In the genomic region with DNA sequence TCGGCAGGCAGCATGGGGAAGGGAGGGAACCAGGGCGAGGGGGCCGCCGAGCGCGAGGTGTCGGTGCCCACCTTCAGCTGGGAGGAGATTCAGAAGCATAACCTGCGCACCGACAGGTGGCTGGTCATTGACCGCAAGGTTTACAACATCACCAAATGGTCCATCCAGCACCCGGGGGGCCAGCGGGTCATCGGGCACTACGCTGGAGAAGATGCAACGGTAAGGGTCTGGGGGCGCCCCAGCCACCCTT, we compare ENCODE assay signal across 9 cellular contexts. TPM values are rescaled to one million over a fixed set of nuclear protein-coding genes. Genes with fewer than 3 reads are reported as not detected.
DNase-seq lines count a peak whose midpoint lies in the region; ATAC-seq and TF ChIP-seq lines count a peak whose summit lies in the region.
"Had no signal": no experiment of that assay in that cellular context is flagged by ENCODE, and none has a peak within 500 bp of the region (broad histone marks: within the 10 kb centered on the region; RNA-seq: fewer than 3 reads in every experiment).

No MANE protein-coding gene starts in this region.

- peaks cover 73% of the 10 kb centered on the region for H3K27me3 Mint-ChIP-seq in CD4-positive, CD25-positive, alpha-beta regulatory T cell
- no peaks in the 10 kb centered on the region for H3K27me3 Mint-ChIP-seq in dendritic cell treated with granulocyte-macrophage colony-stimulating factor and Interleukin-4, amounts not matched to agents 40 ng/mL and 50 ng/mL, for 4 days
- H3K27me3 Mint-ChIP-seq in nephron progenitor cell (ENCODE audit: low read depth, poor library complexity): no peaks in the 10 kb centered on the region

- intact Hi-C loops in dendritic cell treated with granulocyte-macrophage colony-stimulating factor and Interleukin-4, amounts not matched to agents 40 ng/mL and 50 ng/mL, for 4 days (cut with micrococcal nuclease): loop anchor here (1.0 kb wide), 1 partner anchor 11 kb away; the partner anchor contains the start of gene FADS1

- no peak overlapping the region for H3K27ac Mint-ChIP-seq in CD4-positive, CD25-positive, alpha-beta regulatory T cell
- H3K27ac Mint-ChIP-seq in dendritic cell treated with granulocyte-macrophage colony-stimulating factor and Interleukin-4, amounts not matched to agents 40 ng/mL and 50 ng/mL, for 4 days: peak overlapping the region; percentile 97
- H3K27ac Mint-ChIP-seq in nephron progenitor cell: peak overlapping the region; percentile 97

- H3K36me3 ChIP-seq in CD4-positive, CD25-positive, alpha-beta regulatory T cell (ENCODE audit: control insufficient read depth, insufficient read depth, low read length): no peaks in the 10 kb centered on the region

- H3K9me3 ChIP-seq in CD4-positive, CD25-positive, alpha-beta regulatory T cell (ENCODE audit: control insufficient read depth in 2 of 2, low read length in 2 of 2): no peaks in the 10 kb centered on the region

- ATAC-seq in CD4-positive, CD25-positive, alpha-beta regulatory T cell (ENCODE audit: low read depth in 2 of 2): no peak
- ATAC-seq in HG03139 (IDR thresholded peaks at IDR 0.05; ENCODE audit: unreplicated experiment): no peak
- no peak for ATAC-seq in HG03280 (IDR thresholded peaks at IDR 0.05; ENCODE audit: unreplicated experiment)
- ATAC-seq: HCT116 had no signal

- no peak overlapping the region for H3K4me3 ChIP-seq in CD4-positive, CD25-positive, alpha-beta regulatory T cell (ENCODE audit: low read depth, low read length)
- H3K4me3 ChIP-seq in HL-60 (replicated peaks; ENCODE audit: insufficient read depth, low read length): peak overlapping the region; percentile 36

- peaks cover 0 to 18% (median 3%) of the 10 kb centered on the region in 4 donors for H3K4me1 Mint-ChIP-seq in CD4-positive, CD25-positive, alpha-beta regulatory T cell
- H3K4me1 Mint-ChIP-seq in dendritic cell treated with granulocyte-macrophage colony-stimulating factor and Interleukin-4, amounts not matched to agents 40 ng/mL and 50 ng/mL, for 4 days (ENCODE audit: low read depth): peaks cover 63% of the 10 kb centered on the region
- peaks cover 59% of the 10 kb centered on the region for H3K4me1 Mint-ChIP-seq in nephron progenitor cell

- TF ChIP-seq CTCF in HL-60 (IDR thresholded peaks at IDR 0.05; ENCODE audit: insufficient read depth, low read length): no peak
- TF ChIP-seq CTCF in nephron progenitor cell (IDR thresholded peaks at IDR 0.05): no peak

- peaks cover 4% of the 10 kb centered on the region for H3K27me3 ChIP-seq in CD4-positive, CD25-positive, alpha-beta regulatory T cell (ENCODE audit: control insufficient read depth, insufficient read depth, low read length)
- peaks cover 36% of the 10 kb centered on the region for H3K27me3 ChIP-seq in HL-60 (ENCODE audit: insufficient read depth, poor library complexity, severe bottlenecking)

- H3K9me3 Mint-ChIP-seq in CD4-positive, CD25-positive, alpha-beta regulatory T cell: peaks cover 0 to 1% (median 0%) of the 10 kb centered on the region in 7 donors
- no peaks in the 10 kb centered on the region for H3K9me3 Mint-ChIP-seq in dendritic cell treated with granulocyte-macrophage colony-stimulating factor and Interleukin-4, amounts not matched to agents 40 ng/mL and 50 ng/mL, for 4 days
- H3K9me3 Mint-ChIP-seq in nephron progenitor cell: no peaks in the 10 kb centered on the region

- H3K4me3 Mint-ChIP-seq in CD4-positive, CD25-positive, alpha-beta regulatory T cell: peak overlapping the region in 3 of 4 donors; percentile 62 to 77 (median 74)
- peak overlapping the region; percentile 97 for H3K4me3 Mint-ChIP-seq in dendritic cell treated with granulocyte-macrophage colony-stimulating factor and Interleukin-4, amounts not matched to agents 40 ng/mL and 50 ng/mL, for 4 days
- H3K4me3 Mint-ChIP-seq in nephron progenitor cell: peak overlapping the region; percentile 95

- no peaks in the 10 kb centered on the region for H3K36me3 Mint-ChIP-seq in CD4-positive, CD25-positive, alpha-beta regulatory T cell
- peaks cover 57% of the 10 kb centered on the region for H3K36me3 Mint-ChIP-seq in dendritic cell treated with granulocyte-macrophage colony-stimulating factor and Interleukin-4, amounts not matched to agents 40 ng/mL and 50 ng/mL, for 4 days (ENCODE audit: low read depth)
- peaks cover 36% of the 10 kb centered on the region for H3K36me3 Mint-ChIP-seq in nephron progenitor cell (ENCODE audit: low read depth)

- peaks cover 21% of the 10 kb centered on the region for H3K4me1 ChIP-seq in CD4-positive, CD25-positive, alpha-beta regulatory T cell (ENCODE audit: control insufficient read depth, insufficient read depth, low read length, poor library complexity, severe bottlenecking)

- no peak for DNase-seq in CD4-positive, CD25-positive, alpha-beta regulatory T cell
- no peak for DNase-seq in HL-60 (ENCODE audit: low read depth in 1 of 2, low spot score in 1 of 2)
- no peak for DNase-seq in nephron progenitor cell
- DNase-seq in superior temporal gyrus (ENCODE audit: extremely low spot score): no peak
- no peak for DNase-seq in stimulated activated CD4-positive, alpha-beta T cell treated with anti-CD3 and anti-CD28 coated beads, Interleukin-2, amount 100 ng/mL, for 24 hours

- H3K27ac ChIP-seq in CD4-positive, CD25-positive, alpha-beta regulatory T cell (ENCODE audit: insufficient read depth, low read length, poor library complexity, severe bottlenecking): no peak overlapping the region
- H3K27ac ChIP-seq in HL-60 (replicated peaks): no peak overlapping the region

RNA-seq across cellular contexts. Expression of gene FADS2, which starts 0.2 kb away (rescaled TPM):
- 19.7 TPM for total RNA-seq in CD4-positive, CD25-positive, alpha-beta regulatory T cell
- 10 to 100 TPM in 1 of 4 donors, under 1 TPM in 2, not detected in 1; 0.23 to 13.6 (median 0.65) TPM for polyA plus RNA-seq in CD4-positive, CD25-positive, alpha-beta regulatory T cell

RNA-seq across cellular contexts. Expression of gene FADS1, which starts 11.5 kb away (rescaled TPM):
- total RNA-seq in CD4-positive, CD25-positive, alpha-beta regulatory T cell: 9.1 TPM
- 1 to 10 TPM in 1 of 4 donors, under 1 TPM in 1, not detected in 2; 0.35 to 3.1 TPM for polyA plus RNA-seq in CD4-positive, CD25-positive, alpha-beta regulatory T cell

RNA-seq across cellular contexts. Expression of gene FEN1, which starts 35.6 kb away (rescaled TPM):
- total RNA-seq in CD4-positive, CD25-positive, alpha-beta regulatory T cell: 13.2 TPM
- 10 to 100 TPM; 19.4 to 24.5 (median 22.2) TPM for polyA plus RNA-seq in CD4-positive, CD25-positive, alpha-beta regulatory T cell

RNA-seq across cellular contexts. Expression of gene TMEM258, which starts 35.9 kb away (rescaled TPM):
- total RNA-seq in CD4-positive, CD25-positive, alpha-beta regulatory T cell: 71.7 TPM
- polyA plus RNA-seq in CD4-positive, CD25-positive, alpha-beta regulatory T cell: 100 to 1,000 TPM; 207 to 283 (median 238) TPM

Comparison
In these comparisons a context has a peak if more than half of its experiments do, and no peak if none do; other contexts are left out.
1. H3K27ac Mint-ChIP-seq: peak in dendritic cell treated with granulocyte-macrophage colony-stimulating factor and Interleukin-4, amounts not matched to agents 40 ng/mL and 50 ng/mL, for 4 days (single experiment) and nephron progenitor cell (single experiment); none in CD4-positive, CD25-positive, alpha-beta regulatory T cell (0 of 3).
2. Peak in every context shown above with its lines, with median percentiles within 50 percentile points of each other: H3K4me3 Mint-ChIP-seq.